ENCODE assay signal across 11 cellular contexts in genomic region chr22:37749223-37749622, GRCh38. TPM values are rescaled to one million over a fixed set of nuclear protein-coding genes. Genes with fewer than 3 reads are reported as not detected.
DNase-seq lines count a peak whose midpoint lies in the region; ATAC-seq and TF ChIP-seq lines count a peak whose summit lies in the region.
"Had no signal": no experiment of that assay in that cellular context is flagged by ENCODE, and none has a peak within 500 bp of the region (broad histone marks: within the 10 kb centered on the region; RNA-seq: fewer than 3 reads in every experiment).

No MANE protein-coding gene starts in this region.

- H3K9me3 Mint-ChIP-seq in stimulated activated naive B cell treated with anti-CD40 and anti-IgM and Interleukin-4, amounts not matched to agents 10 μg/mL and 1 μg/mL and 100 μg/mL, for 72 hours, result no peaks in the 10 kb centered on the region
- H3K9me3 Mint-ChIP-seq in effector memory CD8-positive, alpha-beta T cell, result no peaks in the 10 kb centered on the region

- RAD21 ChIA-PET in HCT116 (lab: Charles Lee; ENCODE audit: low non-redundant PET in 1 of 2, low total read pairs in 2 of 2, uncharacterized antibody in 2 of 2, unreplicated experiment in 2 of 2), result interaction anchor here in 1 of 2 experiments (1.0 kb wide), 1 partner anchor 32 kb away, joined by 3 read pairs; no protein-coding TSS in a partner anchor

- H3K27me3 ChIP-seq in HCT116 (ENCODE audit: insufficient read depth, low read length), result no peaks in the 10 kb centered on the region
- no peaks in the 10 kb centered on the region for H3K27me3 ChIP-seq in body of pancreas
- H3K27me3 ChIP-seq in left lung, result no peaks in the 10 kb centered on the region

- H3K27ac Mint-ChIP-seq in stimulated activated naive B cell treated with anti-CD40 and anti-IgM and Interleukin-4, amounts not matched to agents 10 μg/mL and 1 μg/mL and 100 μg/mL, for 72 hours, result peak overlapping the region; percentile 62
- peak overlapping the region in 1 of 2 donors; percentile 35 for H3K27ac Mint-ChIP-seq in effector memory CD8-positive, alpha-beta T cell

- H3K4me3 Mint-ChIP-seq in stimulated activated naive B cell treated with anti-CD40 and anti-IgM and Interleukin-4, amounts not matched to agents 10 μg/mL and 1 μg/mL and 100 μg/mL, for 72 hours, result no peak overlapping the region
- H3K4me3 Mint-ChIP-seq in effector memory CD8-positive, alpha-beta T cell, result no peak overlapping the region

- H3K9me3 ChIP-seq in HCT116 (ENCODE audit: control insufficient read depth in 1 of 2, insufficient read depth in 1 of 2, low read depth in 1 of 2, low read length in 2 of 2) (no peaks in the 10 kb centered on the region), body of pancreas (no peaks in the 10 kb centered on the region), left lung (no peaks in the 10 kb centered on the region)

- H3K4me2 ChIP-seq in HCT116 (ENCODE audit: low read length), result peak overlapping the region; percentile 100

- no peak for TF ChIP-seq POLR2A in HCT116 (IDR thresholded peaks at IDR 0.05; ENCODE audit: borderline replicate concordance, extremely low read depth, insufficient read depth, insufficient read length)
- TF ChIP-seq POLR2A in body of pancreas (IDR thresholded peaks at IDR 0.05), result no peak

- ATAC-seq in HCT116 (no peak), body of pancreas (no peak), left lung (peak; percentile 30), GM18907 (IDR thresholded peaks at IDR 0.05; ENCODE audit: unreplicated experiment) (no peak)
- no peak for ATAC-seq in stimulated activated naive B cell treated with anti-CD40 and anti-IgM and Interleukin-4, amounts not matched to agents 10 μg/mL and 1 μg/mL and 100 μg/mL, for 72 hours (replicated peaks)
- ATAC-seq in effector memory CD8-positive, alpha-beta T cell (replicated peaks), result no peak

- peak overlapping the region; percentile 94 to 98 for H3K4me3 ChIP-seq in HCT116 (replicated peaks in 1 of 2; ENCODE audit: low read depth in 1 of 2, low read length in 2 of 2)
- no peak overlapping the region for H3K4me3 ChIP-seq in body of pancreas
- no peak overlapping the region for H3K4me3 ChIP-seq in left lung

- peaks cover 79% of the 10 kb centered on the region for H3K79me2 ChIP-seq in HCT116 (ENCODE audit: insufficient read depth, low read length)

- intact Hi-C loops in HCT116 (cut with micrococcal nuclease) (loop anchor here (5.0 kb wide), 1 partner anchor 62 kb away; the partner anchor contains the start of gene NOL12), body of pancreas (cut with DNase I) (no loop called here), left lung (cut with DNase I) (no loop called here), posterior vena cava (cut with DNase I) (no loop called here)

- H4K20me1 ChIP-seq in HCT116 (ENCODE audit: insufficient read depth), result no peaks in the 10 kb centered on the region

- POLR2A ChIA-PET in HCT116 (lab: Charles Lee), result interaction anchor here (1.0 to 6.7 kb wide), 11 partner anchors 8 to 141 kb away, joined by 3 to 63 read pairs (median 6); partner anchors contain the start of genes GCAT, GGA1, LGALS1 and NOL12

- DNase-seq in HCT116 (ENCODE audit: low read depth, low spot score), result no peak
- peak in 1 of 4 donors; percentile 64 for DNase-seq in body of pancreas
- peak in 1 of 2 donors; percentile 79 for DNase-seq in left lung
- DNase-seq in stimulated activated naive B cell treated with anti-CD40 and anti-IgM and Interleukin-4, amounts not matched to agents 10 μg/mL and 1 μg/mL and 100 μg/mL, for 72 hours, result no peak
- no peak for DNase-seq in amygdala (lab: John Stamatoyannopoulos, UW)
- no peak for DNase-seq in posterior vena cava (ENCODE audit: low spot score)
- no peak for DNase-seq in effector memory CD8-positive, alpha-beta T cell
- DNase-seq: COR-L47, KBM-7, occipital lobe had no signal

- CTCF ChIA-PET in HCT116 (lab: Charles Lee), result interaction anchor here (1.3 to 1.4 kb wide), 2 partner anchors 19 to 33 kb away, joined by 3 to 6 read pairs; no protein-coding TSS in a partner anchor

- no peaks in the 10 kb centered on the region for H3K9me2 ChIP-seq in HCT116 (ENCODE audit: insufficient read depth)

- peaks cover 17 to 42% of the 10 kb centered on the region in 2 donors for H3K4me1 Mint-ChIP-seq in stimulated activated naive B cell treated with anti-CD40 and anti-IgM and Interleukin-4, amounts not matched to agents 10 μg/mL and 1 μg/mL and 100 μg/mL, for 72 hours
- peaks cover 16 to 20% of the 10 kb centered on the region in 2 donors for H3K4me1 Mint-ChIP-seq in effector memory CD8-positive, alpha-beta T cell (ENCODE audit: low read depth in 2 of 2)

- H3K4me1 ChIP-seq in HCT116 (ENCODE audit: control insufficient read depth in 1 of 2, insufficient read depth in 2 of 2, low read length in 2 of 2), result peaks cover 69 to 85% of the 10 kb centered on the region in 2 experiments
- peaks cover 80% of the 10 kb centered on the region for H3K4me1 ChIP-seq in body of pancreas
- H3K4me1 ChIP-seq in left lung, result peaks cover 49 to 84% of the 10 kb centered on the region in 2 donors

- H2AFZ ChIP-seq in HCT116 (ENCODE audit: low read depth, low read length, poor library complexity, severe bottlenecking), result no peak overlapping the region

- H3K27ac ChIP-seq in HCT116 (ENCODE audit: low read depth, low read length), result peak overlapping the region; percentile 98
- H3K27ac ChIP-seq in body of pancreas, result peak overlapping the region; percentile 73 to 88 (median 86)
- H3K27ac ChIP-seq in left lung, result peak overlapping the region; percentile 33 to 92

- WGBS in body of pancreas, 2 donors, result 69 to 74% methylated on average over 12 of the region's 12 CpGs

- TF ChIP-seq RAD21 in HCT116 (IDR thresholded peaks at IDR 0.05; ENCODE audit: low read depth), result no peak

- no TSS peak for BruUV-seq in HCT116 (replicated peaks; lab: Mats Ljungman, UMichigan)

- TF ChIP-seq CTCF in HCT116 (IDR thresholded peaks at IDR 0.05 in 2 of 3, conservative IDR thresholded peaks at IDR 0.05 in 1 of 3; ENCODE audit: borderline replicate concordance in 1 of 3, insufficient read depth in 1 of 3, low read depth in 2 of 3, low read length in 2 of 3) (no peak), body of pancreas (IDR thresholded peaks at IDR 0.05) (no peak), left lung (IDR thresholded peaks at IDR 0.05) (no peak)

- H3K36me3 ChIP-seq in HCT116 (ENCODE audit: control insufficient read depth in 1 of 2, insufficient read depth in 2 of 2, low read length in 2 of 2) (peaks cover 0 to 9% of the 10 kb centered on the region in 2 experiments; a peak in 1 of 4 replicates), body of pancreas (replicated peaks in 1 of 2; ENCODE audit: insufficient read depth in 1 of 2, low read depth in 2 of 2) (no peaks in the 10 kb centered on the region), left lung (peaks cover 0 to 15% of the 10 kb centered on the region in 2 donors)

- no peaks in the 10 kb centered on the region for H3K27me3 Mint-ChIP-seq in stimulated activated naive B cell treated with anti-CD40 and anti-IgM and Interleukin-4, amounts not matched to agents 10 μg/mL and 1 μg/mL and 100 μg/mL, for 72 hours
- no peaks in the 10 kb centered on the region for H3K27me3 Mint-ChIP-seq in effector memory CD8-positive, alpha-beta T cell

- peaks cover 3 to 5% of the 10 kb centered on the region in 2 donors for H3K36me3 Mint-ChIP-seq in stimulated activated naive B cell treated with anti-CD40 and anti-IgM and Interleukin-4, amounts not matched to agents 10 μg/mL and 1 μg/mL and 100 μg/mL, for 72 hours
- no peaks in the 10 kb centered on the region for H3K36me3 Mint-ChIP-seq in effector memory CD8-positive, alpha-beta T cell (ENCODE audit: insufficient read depth)

- peak overlapping the region; percentile 99 for H3K9ac ChIP-seq in HCT116 (ENCODE audit: low read length)

TF ChIP-seq in HCT116, 20 proteins besides CTCF, POLR2A, EP300 and RAD21:
- TF ChIP-seq SRF (IDR thresholded peaks at IDR 0.05; ENCODE audit: low read depth) (no peak), POLR2AphosphoS5 (IDR thresholded peaks at IDR 0.05; ENCODE audit: low read depth, low read length) (peak; percentile 31)

RNA-seq across cellular contexts. Expression of gene TRIOBP, which starts 52.4 kb away (rescaled TPM):
- 244 TPM for total RNA-seq in HCT116 (2021; ENCODE audit: unreplicated experiment)
- polyA plus RNA-seq in HCT116 (2012), result 229 and 253 TPM in 2 replicates
- total RNA-seq in body of pancreas, result 10 to 100 TPM; 65.6 to 76.5 TPM
- 10 to 100 TPM; 70.9 to 84.9 TPM for total RNA-seq in left lung
- total RNA-seq in posterior vena cava, result 10 to 100 TPM; 93.8 to 95.8 TPM

RNA-seq across cellular contexts. Expression of gene GCAT, which starts 58.5 kb away (rescaled TPM):
- total RNA-seq in HCT116 (2021; ENCODE audit: unreplicated experiment) (88.7 TPM), body of pancreas (10 to 100 TPM; 31.6 to 42.5 TPM), left lung (10 to 100 TPM; 12.6 to 16.7 TPM), posterior vena cava (1 to 10 TPM; 3.3 to 6.2 TPM)
- 92.9 and 111 TPM in 2 replicates for polyA plus RNA-seq in HCT116 (2012)

Comparison
In these comparisons a context has a peak if more than half of its experiments do, and no peak if none do; other contexts are left out.
1. H3K4me3 ChIP-seq: peak in HCT116 (2 of 2); none in body of pancreas (0 of 2) and left lung (0 of 2).
2. Peak in every context shown above with its lines, with median percentiles within 50 percentile points of each other: H3K27ac ChIP-seq.